8 cellular contexts compared by ENCODE assay signal in the genomic region with DNA sequence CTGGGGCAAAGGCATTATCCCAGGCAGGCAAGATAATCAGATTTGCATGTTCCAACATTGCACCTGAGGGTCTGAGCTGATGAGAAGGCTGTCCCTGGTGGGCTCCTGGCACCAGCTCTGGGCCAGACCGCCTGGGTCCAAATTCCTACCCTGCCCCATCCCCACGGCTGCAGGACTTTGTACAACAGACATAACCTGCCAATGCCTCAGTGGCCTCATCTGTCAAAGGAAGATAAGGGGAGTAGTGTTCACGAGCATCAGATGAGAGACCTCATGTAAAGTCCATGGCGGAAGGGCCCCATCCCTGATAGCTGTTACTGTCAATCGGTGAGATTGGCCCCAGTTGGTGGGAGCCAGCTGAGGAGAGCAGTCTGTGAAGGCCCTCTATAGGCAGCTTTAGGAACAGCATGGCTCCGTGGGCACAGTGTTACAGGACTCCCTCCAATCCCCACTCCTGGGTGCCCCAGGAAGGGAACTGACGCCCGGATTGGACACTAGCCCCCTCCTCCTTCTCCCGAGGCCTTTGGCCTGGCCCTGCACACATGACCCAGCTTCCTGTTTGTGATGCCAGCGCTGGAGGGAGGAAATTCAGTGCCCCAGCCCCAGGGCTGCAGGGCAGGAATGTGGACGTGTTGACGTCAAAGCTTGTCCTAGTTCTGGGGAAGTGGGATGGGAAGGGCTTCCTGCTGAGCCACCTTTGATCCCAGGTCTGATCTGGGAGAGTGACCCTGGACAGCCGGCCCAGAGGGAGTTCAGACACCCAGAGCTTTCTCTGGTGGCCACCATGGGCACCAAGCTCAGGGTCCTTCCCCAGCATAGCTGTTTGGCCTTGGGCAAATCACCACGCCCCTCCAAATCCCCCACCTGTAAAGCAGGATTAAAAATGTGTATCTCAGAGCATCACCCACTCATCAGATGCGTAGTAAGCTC. TPM values are rescaled to one million over a fixed set of nuclear protein-coding genes. Genes with fewer than 3 reads are reported as not detected.
A peak's percentile ranks its signal among the peaks of the same experiment; 100 is the strongest.
DNase-seq lines count a peak whose midpoint lies in the region; ATAC-seq and TF ChIP-seq lines count a peak whose summit lies in the region.

No MANE protein-coding gene starts in this region.

- no peaks in the 10 kb centered on the region for H3K27me3 ChIP-seq in CD4-positive, alpha-beta T cell (ENCODE audit: control insufficient read depth, insufficient read depth, low read length)
- peaks cover 9% of the 10 kb centered on the region for H3K27me3 ChIP-seq in transverse colon

- no peaks in the 10 kb centered on the region for H3K9me3 Mint-ChIP-seq in CD4-positive, alpha-beta T cell
- H3K9me3 Mint-ChIP-seq in glutamatergic neuron (ENCODE audit: unreplicated experiment), result peaks cover 1% of the 10 kb centered on the region

- intact Hi-C loops in CD4-positive, alpha-beta T cell (cut with DNase I, micrococcal nuclease), result loop anchor here (5.0 to 10.0 kb wide), 9 partner anchors 118 to 858 kb away; a partner anchor contains a TSS
- intact Hi-C loops in transverse colon (cut with DNase I; ENCODE audit: low total_unique reads), result loop anchor here (5.0 to 10.0 kb wide), 2 partner anchors 53 to 150 kb away; no protein-coding TSS in a partner anchor

- H3K4me1 Mint-ChIP-seq in CD4-positive, alpha-beta T cell (ENCODE audit: low read depth), result peaks cover 8% of the 10 kb centered on the region
- H3K4me1 Mint-ChIP-seq in glutamatergic neuron (ENCODE audit: low read depth, unreplicated experiment), result peaks cover 3% of the 10 kb centered on the region

- 0 to 33% methylated on average over 1 to 15 of the region's 15 CpGs for WGBS in transverse colon (ENCODE audit: low coverage in 1 of 2), 2 donors

- POLR2A ChIA-PET in CD4-positive, alpha-beta T cell (lab: Charles Lee), result interaction anchor here (0.7 to 3.4 kb wide), 9 partner anchors 50 to 269 kb away, joined by 3 to 49 read pairs (median 4); a partner anchor contains a TSS

- ATAC-seq in CD4-positive, alpha-beta T cell (ENCODE audit: poor library complexity), result peak; percentile 80
- peak; percentile 76 for ATAC-seq in GM19351 (IDR thresholded peaks at IDR 0.05; ENCODE audit: unreplicated experiment)

- no peak for TF ChIP-seq POLR2A in transverse colon (IDR thresholded peaks at IDR 0.05)

- no peak overlapping the region for H3K4me3 Mint-ChIP-seq in CD4-positive, alpha-beta T cell
- H3K4me3 Mint-ChIP-seq in glutamatergic neuron (ENCODE audit: unreplicated experiment), result no peak overlapping the region

- no peak overlapping the region for H3K27ac Mint-ChIP-seq in CD4-positive, alpha-beta T cell
- no peak overlapping the region for H3K27ac Mint-ChIP-seq in glutamatergic neuron (ENCODE audit: unreplicated experiment)

- peak; percentile 55 for TF ChIP-seq EP300 in transverse colon (IDR thresholded peaks at IDR 0.05; ENCODE audit: low read depth)

- H3K27ac ChIP-seq in CD4-positive, alpha-beta T cell (ENCODE audit: low read depth, low read length), result no peak overlapping the region
- H3K27ac ChIP-seq in transverse colon, result peak overlapping the region; percentile 42 to 61 (median 51)

- in situ Hi-C loops in SK-MEL-5 (cut with HindIII; ENCODE audit: low pct_unique_long_range_greater_than_20kb, low sequenced_read_pairs) (no loop called here), transverse colon (cut with MboI; ENCODE audit: low pct_ligation_motif_present in 1 of 4, low pct_unique_long_range_greater_than_20kb in 1 of 4, low sequenced_read_pairs in 3 of 4) (loop anchor here (5.0 to 25.0 kb wide), 3 partner anchors 218 to 423 kb away; a partner anchor contains a TSS)

- H3K4me1 ChIP-seq in transverse colon, result peaks cover 5 to 25% (median 7%) of the 10 kb centered on the region in 4 donors

- H3K9me3 ChIP-seq in CD4-positive, alpha-beta T cell (ENCODE audit: control insufficient read depth, low read length), result no peaks in the 10 kb centered on the region
- no peaks in the 10 kb centered on the region for H3K9me3 ChIP-seq in transverse colon

- peak; percentile 81 for TF ChIP-seq CTCF in CD4-positive, alpha-beta T cell (IDR thresholded peaks at IDR 0.05)
- peak; percentile 87 for TF ChIP-seq CTCF in glutamatergic neuron (IDR thresholded peaks at IDR 0.05; ENCODE audit: partially characterized antibody, unreplicated experiment)
- TF ChIP-seq CTCF in transverse colon (IDR thresholded peaks at IDR 0.05), result peak; percentile 85 to 91 (median 91)

- CTCF ChIA-PET in CD4-positive, alpha-beta T cell (lab: Charles Lee), result interaction anchor here (0.7 to 7.7 kb wide), 20 partner anchors 8 to 244 kb away, joined by 3 to 99 read pairs (median 4); a partner anchor contains a TSS

- H3K4me3 ChIP-seq in transverse colon, result no peak overlapping the region

- H3K36me3 Mint-ChIP-seq in CD4-positive, alpha-beta T cell (ENCODE audit: low read depth), result no peaks in the 10 kb centered on the region
- H3K36me3 Mint-ChIP-seq in glutamatergic neuron (ENCODE audit: unreplicated experiment), result no peaks in the 10 kb centered on the region

- DNase-seq in CD4-positive, alpha-beta T cell, result peak; percentile 44 to 69 (median 58)
- DNase-seq in HUDEP-2 (lab: John Stamatoyannopoulos, UW; ENCODE audit: unreplicated experiment in 76 of 76) (peak in 63 of 76 experiments; percentile 5 to 74 (median 37)), SK-MEL-5 (ENCODE audit: low read depth, low spot score) (peak; percentile 87), glutamatergic neuron (peak; percentile 80), pons (ENCODE audit: low spot score) (peak; percentile 77), transverse colon (peak; percentile 78)
- DNase-seq in activated naive CD4-positive, alpha-beta T cell treated with anti-CD3 and anti-CD28 coated beads, Interleukin-2, amount 50 U/mL, for 16 hours, result peak; percentile 68

- no peaks in the 10 kb centered on the region for H3K36me3 ChIP-seq in transverse colon

- H3K27me3 Mint-ChIP-seq in CD4-positive, alpha-beta T cell, result peaks cover 5% of the 10 kb centered on the region
- peaks cover 2% of the 10 kb centered on the region for H3K27me3 Mint-ChIP-seq in glutamatergic neuron (ENCODE audit: unreplicated experiment)

RNA-seq across cellular contexts. Expression of a gene that starts 56.2 kb away (rescaled TPM):
- total RNA-seq in CD4-positive, alpha-beta T cell, result 100 to 1,000 TPM; 761 to 768 TPM
- total RNA-seq in SK-MEL-5 (2014; rRNA removed; shearing (Covaris generic)), result 10.9 and 11.3 TPM in 2 replicates
- polyA plus RNA-seq in SK-MEL-5 (2015; cell fraction: cytosol; rRNA removed), result 10.7 and 11.3 TPM in 2 replicates
- 16.0 and 19.7 TPM in 2 replicates for polyA plus RNA-seq in SK-MEL-5 (2015; cell fraction: nucleus; rRNA removed)
- total RNA-seq in glutamatergic neuron (ENCODE audit: unreplicated experiment) (91.7 TPM), transverse colon (100 to 1,000 TPM; 469 to 701 (median 567) TPM)

Comparison
In these comparisons a context has a peak if more than half of its experiments do, and no peak if none do; other contexts are left out.
1. DNase-seq: peak in every context shown above with its lines; median percentile 87 in SK-MEL-5; 80 in glutamatergic neuron; 78 in transverse colon; 77 in pons; 68 in activated naive CD4-positive, alpha-beta T cell treated with anti-CD3 and anti-CD28 coated beads, Interleukin-2, amount 50 U/mL, for 16 hours; 58 in CD4-positive, alpha-beta T cell; 37 in HUDEP-2.